20 cellular contexts compared by ENCODE assay signal in genomic region chr10:5613481-5613880, GRCh38. TPM values are rescaled to one million over a fixed set of nuclear protein-coding genes. Genes with fewer than 3 reads are reported as not detected.
DNase-seq lines count a peak whose midpoint lies in the region; ATAC-seq and TF ChIP-seq lines count a peak whose summit lies in the region.
"Had no signal": no experiment of that assay in that cellular context is flagged by ENCODE, and none has a peak within 500 bp of the region (broad histone marks: within the 10 kb centered on the region; RNA-seq: fewer than 3 reads in every experiment).

No MANE protein-coding gene starts in this region.

- H3K9me3 ChIP-seq in esophagus squamous epithelium (no peaks in the 10 kb centered on the region), mucosa of rectum (ENCODE audit: control insufficient read depth in 2 of 2, low read length in 2 of 2) (no peaks in the 10 kb centered on the region), thoracic aorta (no peaks in the 10 kb centered on the region)
- H3K9me3 ChIP-seq: Peyer's patch, upper lobe of right lung had no signal

- H3K27me3 ChIP-seq in esophagus squamous epithelium (no peaks in the 10 kb centered on the region), mucosa of rectum (ENCODE audit: control insufficient read depth in 2 of 2, insufficient read depth in 2 of 2, low read length in 2 of 2) (no peaks in the 10 kb centered on the region), thoracic aorta (replicated peaks; ENCODE audit: insufficient read depth) (no peaks in the 10 kb centered on the region)
- H3K27me3 ChIP-seq: Peyer's patch, upper lobe of right lung had no signal

- ATAC-seq in thoracic aorta (ENCODE audit: insufficient number of reproducible peaks, low FRiP score, low read depth) = no peak
- ATAC-seq in HG02623 (IDR thresholded peaks at IDR 0.05; ENCODE audit: unreplicated experiment) = no peak
- ATAC-seq: activated CD8-positive, alpha-beta T cell treated with anti-CD3 and anti-CD28 coated beads for 36 hours; upper lobe of right lung had no signal

- intact Hi-C loops in esophagus squamous epithelium (cut with DNase I) = no loop called here

- H3K4me1 ChIP-seq in esophagus squamous epithelium = peaks cover 35 to 90% (median 56%) of the 10 kb centered on the region in 3 donors
- H3K4me1 ChIP-seq in mucosa of rectum (ENCODE audit: control insufficient read depth in 2 of 2, insufficient read depth in 2 of 2, low read length in 2 of 2) = peaks cover 16 to 32% of the 10 kb centered on the region in 2 donors
- peaks cover 40 to 94% of the 10 kb centered on the region in 2 donors for H3K4me1 ChIP-seq in thoracic aorta (ENCODE audit: control insufficient read depth in 1 of 2, low read depth in 2 of 2)

- no peak for DNase-seq in esophagus squamous epithelium (lab: John Stamatoyannopoulos, UW)
- no peak for DNase-seq in thoracic aorta (ENCODE audit: low spot score)
- DNase-seq in activated naive CD4-positive, alpha-beta T cell treated with Interleukin-2 at 50 U/mL for 16 hours = no peak
- DNase-seq in NCI-H345 treated with DMSO at 0.1 percent for 48 hours (lab: John Stamatoyannopoulos, UW; ENCODE audit: unreplicated experiment) = no peak
- DNase-seq: activated CD4-positive, alpha-beta T cell treated with anti-CD3 and anti-CD28 coated beads for 1 hour; activated CD8-positive, alpha-beta T cell treated with anti-CD3 and anti-CD28 coated beads for 36 hours; activated effector memory CD4-positive, alpha-beta T cell treated with anti-CD3 and anti-CD28 coated beads, Interleukin-2, amount 50 U/mL, for 16 hours; activated naive CD8-positive, alpha-beta T cell treated with anti-CD3 and anti-CD28 coated beads, Interleukin-2, amount 10 ng/mL, durations not matched to agents 7 days and 5 days; C1 segment of cervical spinal cord; DMS79; dorsolateral prefrontal cortex; GDM1; NCI-H2029; NCI-H526 treated with DMSO at 0.1 percent for 48 hours; occipital lobe; Peyer's patch; upper lobe of right lung had no signal

- peak overlapping the region; percentile 20 to 41 for H3K9ac ChIP-seq in mucosa of rectum (ENCODE audit: low read depth in 1 of 2, low read length in 2 of 2)

- H3K36me3 ChIP-seq in esophagus squamous epithelium (no peaks in the 10 kb centered on the region), mucosa of rectum (ENCODE audit: control insufficient read depth in 2 of 2, insufficient read depth in 2 of 2, low read length in 2 of 2) (no peaks in the 10 kb centered on the region), thoracic aorta (no peaks in the 10 kb centered on the region)
- H3K36me3 ChIP-seq: Peyer's patch, upper lobe of right lung had no signal

- WGBS in esophagus squamous epithelium, 2 donors = 87% methylated on average over 8 of the region's 11 CpGs; no CpG with 5 or more reads in 1 of the 2 donors

- H3K27ac ChIP-seq in VCaP (peak overlapping the region; percentile 64; the same call in 1 of the 2 replicates), esophagus squamous epithelium (peak overlapping the region; percentile 37 to 76 (median 44)), mucosa of rectum (ENCODE audit: low read depth in 2 of 2, low read length in 2 of 2) (peak overlapping the region in 1 of 2 donors; percentile 47), thoracic aorta (peak overlapping the region; percentile 76 to 79)
- H3K27ac ChIP-seq: Peyer's patch, upper lobe of right lung had no signal

- TF ChIP-seq POLR2A in esophagus squamous epithelium (IDR thresholded peaks at IDR 0.05) = no peak

- TF ChIP-seq CTCF in VCaP (conservative IDR thresholded peaks at IDR 0.05) (no peak), esophagus squamous epithelium (IDR thresholded peaks at IDR 0.05) (no peak), thoracic aorta (IDR thresholded peaks at IDR 0.05) (no peak)

- H3K4me3 ChIP-seq in esophagus squamous epithelium (no peak overlapping the region), mucosa of rectum (ENCODE audit: low read length in 2 of 2) (no peak overlapping the region), thoracic aorta (no peak overlapping the region)
- H3K4me3 ChIP-seq: dorsolateral prefrontal cortex, Peyer's patch, upper lobe of right lung had no signal

RNA-seq across cellular contexts. Expression of gene ASB13, which starts 52.9 kb away (rescaled TPM):
- total RNA-seq in esophagus squamous epithelium = 10 to 100 TPM in 3 of 4 donors, 1 to 10 TPM in 1; 9.6 to 29.0 (median 15.7) TPM
- 10 to 100 TPM; 15.8 to 16.0 TPM for total RNA-seq in thoracic aorta
